In genomic region chr9:133354766-133355165, GRCh38 we compare ENCODE assay signal across 1 cellular context.
TF ChIP-seq lines count a peak whose summit lies in the region.

No MANE protein-coding gene starts in this region.

TF ChIP-seq in HepG2, 621 proteins besides CTCF, POLR2A, EP300 and RAD21:
- TF ChIP-seq ATAD3A (CRISPR knock-in tag; IDR thresholded peaks at IDR 0.05) (no peak), AGO2 (optimal IDR thresholded peaks at IDR 0.05; ENCODE audit: low read depth, low read length) (peak; percentile 24), IRF2 (CRISPR knock-in tag; IDR thresholded peaks at IDR 0.05) (no peak), ZNF615 (CRISPR knock-in tag; IDR thresholded peaks at IDR 0.05; ENCODE audit: borderline replicate concordance) (no peak)
